ENCODE assay signal across 16 cellular contexts in the genomic region with DNA sequence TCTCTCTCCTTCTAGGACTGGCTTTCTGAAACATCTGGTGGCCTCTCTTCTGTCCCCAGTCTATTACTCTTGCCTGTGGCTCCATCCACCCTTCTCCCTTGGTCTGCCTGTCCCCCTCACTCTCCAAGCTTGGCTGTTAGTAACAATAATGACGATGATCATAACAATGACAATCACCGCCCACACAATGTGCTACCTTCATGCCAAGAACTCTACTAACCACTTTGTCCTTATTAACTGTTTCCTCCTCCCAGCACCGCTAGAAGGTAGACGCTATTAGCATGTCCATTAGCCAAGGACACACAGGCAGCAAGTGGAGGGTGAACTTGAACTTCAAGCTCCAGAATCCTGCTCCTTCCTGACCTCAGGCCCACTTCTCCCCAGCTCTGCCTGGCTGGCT. TPM values are rescaled to one million over a fixed set of nuclear protein-coding genes. Genes with fewer than 3 reads are reported as not detected.
DNase-seq lines count a peak whose midpoint lies in the region; TF ChIP-seq lines count a peak whose summit lies in the region.
"Had no signal": no experiment of that assay in that cellular context is flagged by ENCODE, and none has a peak within 500 bp of the region (broad histone marks: within the 10 kb centered on the region; RNA-seq: fewer than 3 reads in every experiment).

No MANE protein-coding gene starts in this region.

- H3K9me3 Mint-ChIP-seq in activated CD4-positive, alpha-beta T cell treated with anti-CD3 and anti-CD28 coated beads, Interleukin-2, amount 10 ng/mL, durations not matched to agents 24 days and 14 days = no peaks in the 10 kb centered on the region

- WGBS in esophagus muscularis mucosa = 63% methylated on average over 4 of the region's 4 CpGs

- peak overlapping the region; percentile 48 for H3K27ac Mint-ChIP-seq in activated CD4-positive, alpha-beta T cell treated with anti-CD3 and anti-CD28 coated beads, Interleukin-2, amount 10 ng/mL, durations not matched to agents 24 days and 14 days

- no peak for TF ChIP-seq CTCF in WERI-Rb-1 (IDR thresholded peaks at IDR 0.05; ENCODE audit: low read depth, low read length)
- no peak for TF ChIP-seq CTCF in esophagus muscularis mucosa (IDR thresholded peaks at IDR 0.05)

- H3K4me1 ChIP-seq in esophagus muscularis mucosa = peaks cover 36 to 52% (median 46%) of the 10 kb centered on the region in 4 donors

- H3K4me3 Mint-ChIP-seq in activated CD4-positive, alpha-beta T cell treated with anti-CD3 and anti-CD28 coated beads, Interleukin-2, amount 10 ng/mL, durations not matched to agents 24 days and 14 days = no peak overlapping the region

- intact Hi-C loops in activated CD4-positive, alpha-beta T cell treated with anti-CD3 and anti-CD28 coated beads, Interleukin-2, amount 10 ng/mL, durations not matched to agents 24 days and 14 days (cut with micrococcal nuclease) = loop anchor here (5.0 kb wide), 1 partner anchor 353 kb away; a partner anchor contains a TSS
- intact Hi-C loops in esophagus muscularis mucosa (cut with DNase I) = no loop called here

- peaks cover 23% of the 10 kb centered on the region for H3K36me3 ChIP-seq in WERI-Rb-1
- peaks cover 12 to 53% (median 40%) of the 10 kb centered on the region in 4 donors for H3K36me3 ChIP-seq in esophagus muscularis mucosa

- H3K36me3 Mint-ChIP-seq in activated CD4-positive, alpha-beta T cell treated with anti-CD3 and anti-CD28 coated beads, Interleukin-2, amount 10 ng/mL, durations not matched to agents 24 days and 14 days (ENCODE audit: low read depth) = peaks cover 37% of the 10 kb centered on the region

- H3K27me3 Mint-ChIP-seq in activated CD4-positive, alpha-beta T cell treated with anti-CD3 and anti-CD28 coated beads, Interleukin-2, amount 10 ng/mL, durations not matched to agents 24 days and 14 days = no peaks in the 10 kb centered on the region

- peak overlapping the region; percentile 48 for H3K27ac ChIP-seq in WERI-Rb-1
- peak overlapping the region in 3 of 4 donors; percentile 93 to 95 (median 94) for H3K27ac ChIP-seq in esophagus muscularis mucosa (replicated peaks in 1 of 4)
- H3K27ac ChIP-seq: left lung, upper lobe of right lung had no signal

- no peaks in the 10 kb centered on the region for H3K9me3 ChIP-seq in WERI-Rb-1 (ENCODE audit: severe bottlenecking)
- no peaks in the 10 kb centered on the region for H3K9me3 ChIP-seq in esophagus muscularis mucosa
- H3K9me3 ChIP-seq: left lung, upper lobe of right lung had no signal

- TF ChIP-seq EP300 in esophagus muscularis mucosa (IDR thresholded peaks at IDR 0.05) = no peak

- peaks cover 35% of the 10 kb centered on the region for H3K4me1 Mint-ChIP-seq in activated CD4-positive, alpha-beta T cell treated with anti-CD3 and anti-CD28 coated beads, Interleukin-2, amount 10 ng/mL, durations not matched to agents 24 days and 14 days

- no peak overlapping the region for H3K4me3 ChIP-seq in WERI-Rb-1 (ENCODE audit: low read depth, low read length)
- H3K4me3 ChIP-seq in esophagus muscularis mucosa = no peak overlapping the region
- H3K4me3 ChIP-seq in skeletal muscle cell (ENCODE audit: low read depth, low read length) = peak overlapping the region; percentile 9
- H3K4me3 ChIP-seq: K562, left lung, upper lobe of right lung had no signal

- no peaks in the 10 kb centered on the region for H3K27me3 ChIP-seq in WERI-Rb-1 (ENCODE audit: insufficient read depth, low read depth, severe bottlenecking)
- H3K27me3 ChIP-seq in esophagus muscularis mucosa = no peaks in the 10 kb centered on the region
- H3K27me3 ChIP-seq: left lung, upper lobe of right lung had no signal

- TF ChIP-seq POLR2A in esophagus muscularis mucosa (IDR thresholded peaks at IDR 0.05; ENCODE audit: low read depth) = no peak

- DNase-seq in activated CD4-positive, alpha-beta T cell treated with anti-CD3 and anti-CD28 coated beads, Interleukin-2, amount 10 ng/mL, durations not matched to agents 24 days and 14 days = no peak
- no peak for DNase-seq in activated CD4-positive, alpha-beta T cell treated with anti-CD3 and anti-CD28 coated beads, Interleukin-2, amount 50 U/mL, for 48 hours
- DNase-seq in WERI-Rb-1 = no peak
- no peak for DNase-seq in esophagus muscularis mucosa (ENCODE audit: extremely low spot score)
- no peak for DNase-seq in skeletal muscle cell (ENCODE audit: low read depth)
- DNase-seq in NCI-H2196 treated with DMSO at 0.1 percent for 48 hours (lab: John Stamatoyannopoulos, UW; ENCODE audit: unreplicated experiment) = no peak
- DNase-seq in NCI-H2196 (lab: John Stamatoyannopoulos, UW; ENCODE audit: unreplicated experiment) = no peak
- no peak for DNase-seq in COLO829 (ENCODE audit: low spot score)
- DNase-seq: DMS53; effector CD8-positive, alpha-beta T cell; left lung; NCI-H1436 treated with DMSO at 0.1 percent for 48 hours; NCI-H526 treated with DMSO at 0.1 percent for 48 hours; SHP77 treated with DMSO at 0.1 percent for 48 hours; upper lobe of right lung had no signal

RNA-seq across cellular contexts. Expression of a gene that starts 2.7 kb away (rescaled TPM):
- total RNA-seq in activated CD4-positive, alpha-beta T cell treated with anti-CD3 and anti-CD28 coated beads, Interleukin-2, amount 10 ng/mL, durations not matched to agents 24 days and 14 days = 73.8 and 77.8 TPM in 2 replicates
- 10 to 100 TPM; 33.3 to 39.3 (median 37.3) TPM for total RNA-seq in esophagus muscularis mucosa

RNA-seq across cellular contexts. Expression of a gene that starts 3.3 kb away (rescaled TPM):
- total RNA-seq in activated CD4-positive, alpha-beta T cell treated with anti-CD3 and anti-CD28 coated beads, Interleukin-2, amount 10 ng/mL, durations not matched to agents 24 days and 14 days = 190 and 195 TPM in 2 replicates
- 100 to 1,000 TPM in 2 of 4 donors, 10 to 100 TPM in 2; 72.7 to 113 (median 97.6) TPM for total RNA-seq in esophagus muscularis mucosa

RNA-seq across cellular contexts. Expression of a gene that starts 25.3 kb away (rescaled TPM):
- 696 and 697 TPM in 2 replicates for total RNA-seq in activated CD4-positive, alpha-beta T cell treated with anti-CD3 and anti-CD28 coated beads, Interleukin-2, amount 10 ng/mL, durations not matched to agents 24 days and 14 days
- total RNA-seq in esophagus muscularis mucosa = 1,000 to 10,000 TPM; 3,246 to 4,339 (median 3,896) TPM

RNA-seq across cellular contexts. Expression of a gene that starts 26.5 kb away (rescaled TPM):
- not detected in 2 replicates for total RNA-seq in activated CD4-positive, alpha-beta T cell treated with anti-CD3 and anti-CD28 coated beads, Interleukin-2, amount 10 ng/mL, durations not matched to agents 24 days and 14 days
- total RNA-seq in esophagus muscularis mucosa = not detected
- total RNA-seq: left lung, upper lobe of right lung had no signal

RNA-seq across cellular contexts. Expression of a gene that starts 33.7 kb away (rescaled TPM):
- total RNA-seq in activated CD4-positive, alpha-beta T cell treated with anti-CD3 and anti-CD28 coated beads, Interleukin-2, amount 10 ng/mL, durations not matched to agents 24 days and 14 days = not detected in 2 replicates
- not detected for total RNA-seq in esophagus muscularis mucosa
- total RNA-seq: K562, left lung, upper lobe of right lung had no signal
